1 cellular context compared by ENCODE assay signal in the genomic region with DNA sequence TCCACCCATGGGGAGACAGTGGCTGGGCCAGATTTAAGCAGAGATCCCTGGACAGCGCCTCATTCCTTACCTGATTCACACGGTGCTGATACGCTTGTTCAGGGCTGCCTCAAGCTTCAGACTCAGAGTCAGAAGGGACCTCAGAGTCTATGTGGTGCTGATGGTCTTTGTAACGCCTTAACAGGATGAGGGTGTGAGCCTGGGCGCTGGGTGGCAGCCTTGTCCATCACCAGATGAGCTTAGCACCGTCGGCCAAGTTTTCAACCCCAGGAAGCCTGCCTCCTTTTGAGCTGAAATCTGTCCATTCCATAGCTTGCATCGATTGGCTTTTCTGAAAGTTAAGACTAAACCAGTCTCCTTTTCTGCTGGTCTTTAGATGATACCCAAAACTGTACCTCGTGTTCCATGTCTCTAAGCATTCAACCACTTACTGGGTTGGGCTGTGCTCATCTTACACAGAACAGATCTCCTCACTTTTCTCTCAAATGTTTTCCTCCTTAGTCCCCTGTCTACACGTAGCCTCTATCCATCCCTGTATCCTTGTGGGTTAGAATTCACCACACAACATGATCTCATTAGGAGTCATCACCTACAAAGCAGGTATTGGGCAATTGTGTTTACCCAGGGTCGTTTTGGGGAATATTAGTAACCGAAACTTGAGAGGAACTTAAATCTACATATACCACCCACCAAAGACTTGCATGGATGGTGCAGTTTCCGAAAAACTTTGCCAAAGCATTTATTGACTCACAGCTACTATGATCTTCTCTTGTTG.
TF ChIP-seq lines count a peak whose summit lies in the region.

No MANE protein-coding gene starts in this region.

TF ChIP-seq in GM23338, 12 proteins besides CTCF, POLR2A, EP300 and RAD21 (continued from another document):
- TF ChIP-seq REST (IDR thresholded peaks at IDR 0.05; ENCODE audit: unreplicated experiment) (peak; percentile 16), ZNF114 (CRISPR knock-in tag; IDR thresholded peaks at IDR 0.05) (no peak)
- TF ChIP-seq, protein P1, sequence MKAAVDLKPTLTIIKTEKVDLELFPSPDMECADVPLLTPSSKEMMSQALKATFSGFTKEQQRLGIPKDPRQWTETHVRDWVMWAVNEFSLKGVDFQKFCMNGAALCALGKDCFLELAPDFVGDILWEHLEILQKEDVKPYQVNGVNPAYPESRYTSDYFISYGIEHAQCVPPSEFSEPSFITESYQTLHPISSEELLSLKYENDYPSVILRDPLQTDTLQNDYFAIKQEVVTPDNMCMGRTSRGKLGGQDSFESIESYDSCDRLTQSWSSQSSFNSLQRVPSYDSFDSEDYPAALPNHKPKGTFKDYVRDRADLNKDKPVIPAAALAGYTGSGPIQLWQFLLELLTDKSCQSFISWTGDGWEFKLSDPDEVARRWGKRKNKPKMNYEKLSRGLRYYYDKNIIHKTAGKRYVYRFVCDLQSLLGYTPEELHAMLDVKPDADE (IDR thresholded peaks at IDR 0.05): no peak
